ENCODE assay signal across 9 cellular contexts in genomic region chr6:163427498-163428254, GRCh38. TPM values are rescaled to one million over a fixed set of nuclear protein-coding genes. Genes with fewer than 3 reads are reported as not detected.
DNase-seq lines count a peak whose midpoint lies in the region; ATAC-seq and FAIRE-seq lines count a peak whose summit lies in the region.
"Had no signal": no experiment of that assay in that cellular context is flagged by ENCODE, and none has a peak within 500 bp of the region (broad histone marks: within the 10 kb centered on the region; RNA-seq: fewer than 3 reads in every experiment).

No MANE protein-coding gene starts in this region.

- no peaks in the 10 kb centered on the region for H3K4me1 ChIP-seq in naive thymus-derived CD4-positive, alpha-beta T cell (ENCODE audit: control insufficient read depth in 2 of 2, insufficient read depth in 2 of 2, low read length in 2 of 2)

- no peaks in the 10 kb centered on the region for H3K27me3 ChIP-seq in naive thymus-derived CD4-positive, alpha-beta T cell (ENCODE audit: control insufficient read depth in 2 of 2, insufficient read depth in 2 of 2, low read length in 2 of 2)

- peak; percentile 38 for ATAC-seq in naive thymus-derived CD4-positive, alpha-beta T cell
- no peak for ATAC-seq in HG02884 (IDR thresholded peaks at IDR 0.05; ENCODE audit: unreplicated experiment)
- ATAC-seq in HG02759 (IDR thresholded peaks at IDR 0.05; ENCODE audit: unreplicated experiment), result no peak

- H3K27me3 Mint-ChIP-seq in naive thymus-derived CD4-positive, alpha-beta T cell, result no peaks in the 10 kb centered on the region
- H3K27me3 Mint-ChIP-seq: IgD-negative memory B cell had no signal

- H3K4me1 Mint-ChIP-seq in naive thymus-derived CD4-positive, alpha-beta T cell, result peaks cover 20 to 74% (median 62%) of the 10 kb centered on the region in 7 donors

- no peaks in the 10 kb centered on the region for H3K36me3 ChIP-seq in naive thymus-derived CD4-positive, alpha-beta T cell (ENCODE audit: control insufficient read depth in 2 of 3, insufficient read depth in 3 of 3, low read length in 3 of 3)

- intact Hi-C loops in naive thymus-derived CD4-positive, alpha-beta T cell (cut with micrococcal nuclease), result loop anchor here in 1 of 2 donors (1.0 kb wide), 2 partner anchors 8 to 529 kb away; no protein-coding TSS in a partner anchor

- no peak overlapping the region for H3K27ac ChIP-seq in naive thymus-derived CD4-positive, alpha-beta T cell (ENCODE audit: low read depth, low read length)

- H3K4me3 Mint-ChIP-seq in naive thymus-derived CD4-positive, alpha-beta T cell, result no peak overlapping the region
- H3K4me3 Mint-ChIP-seq: IgD-negative memory B cell had no signal

- no peak overlapping the region for H3K27ac Mint-ChIP-seq in naive thymus-derived CD4-positive, alpha-beta T cell

- no peaks in the 10 kb centered on the region for H3K9me3 ChIP-seq in naive thymus-derived CD4-positive, alpha-beta T cell (ENCODE audit: control insufficient read depth in 2 of 3, low read length in 3 of 3)

- FAIRE-seq in G401.6 (lab: Jason Lieb, UNC), result peak; percentile 94

- H3K4me3 ChIP-seq in naive thymus-derived CD4-positive, alpha-beta T cell (ENCODE audit: low read length), result no peak overlapping the region

- no peaks in the 10 kb centered on the region for H3K36me3 Mint-ChIP-seq in naive thymus-derived CD4-positive, alpha-beta T cell
- H3K36me3 Mint-ChIP-seq: IgD-negative memory B cell had no signal

- H3K9me3 Mint-ChIP-seq in naive thymus-derived CD4-positive, alpha-beta T cell, result no peaks in the 10 kb centered on the region
- H3K9me3 Mint-ChIP-seq: IgD-negative memory B cell had no signal

- POLR2A ChIA-PET in naive thymus-derived CD4-positive, alpha-beta T cell (lab: Charles Lee), result interaction anchor here (0.6 to 2.0 kb wide), 3 partner anchors 12 to 29 kb away, joined by 3 to 7 read pairs (median 3); no protein-coding TSS in a partner anchor

- CTCF ChIA-PET in naive thymus-derived CD4-positive, alpha-beta T cell (lab: Charles Lee), result interaction anchor here (0.7 to 1.9 kb wide), 2 partner anchors 529 to 530 kb away, joined by 3 to 7 read pairs; no protein-coding TSS in a partner anchor

- DNase-seq in NCI-H146 (lab: John Stamatoyannopoulos, UW) (peak; percentile 43), dermis blood vessel endothelial cell (peak; percentile 77), midbrain (lab: John Stamatoyannopoulos, UW) (no peak)
- peak in 5 of 9 donors; percentile 20 to 36 (median 26) for DNase-seq in naive thymus-derived CD4-positive, alpha-beta T cell
- no peak for DNase-seq in activated CD4-positive, alpha-beta T cell treated with anti-CD3 and anti-CD28 coated beads, Interleukin-2, amount 50 U/mL, for 1 hour

RNA-seq across cellular contexts. Expression of gene QKI, which starts 13.2 kb away (rescaled TPM):
- total RNA-seq in dermis blood vessel endothelial cell, result 307 and 356 TPM in 2 replicates
- total RNA-seq in naive thymus-derived CD4-positive, alpha-beta T cell, result 100 to 1,000 TPM in 1 of 5 experiments, 10 to 100 TPM in 4; 70.1 to 147 (median 72.8) TPM
- 10 to 100 TPM; 15.0 to 20.8 TPM for polyA plus RNA-seq in naive thymus-derived CD4-positive, alpha-beta T cell

Comparison
In these comparisons a context has a peak if more than half of its experiments do, and no peak if none do; other contexts are left out.
1. DNase-seq: peak in NCI-H146 (single experiment), dermis blood vessel endothelial cell (single experiment) and naive thymus-derived CD4-positive, alpha-beta T cell (5 of 9); none in midbrain (single experiment) and activated CD4-positive, alpha-beta T cell treated with anti-CD3 and anti-CD28 coated beads, Interleukin-2, amount 50 U/mL, for 1 hour (single experiment).